ENCODE assay signal across 9 cellular contexts in the genomic region with DNA sequence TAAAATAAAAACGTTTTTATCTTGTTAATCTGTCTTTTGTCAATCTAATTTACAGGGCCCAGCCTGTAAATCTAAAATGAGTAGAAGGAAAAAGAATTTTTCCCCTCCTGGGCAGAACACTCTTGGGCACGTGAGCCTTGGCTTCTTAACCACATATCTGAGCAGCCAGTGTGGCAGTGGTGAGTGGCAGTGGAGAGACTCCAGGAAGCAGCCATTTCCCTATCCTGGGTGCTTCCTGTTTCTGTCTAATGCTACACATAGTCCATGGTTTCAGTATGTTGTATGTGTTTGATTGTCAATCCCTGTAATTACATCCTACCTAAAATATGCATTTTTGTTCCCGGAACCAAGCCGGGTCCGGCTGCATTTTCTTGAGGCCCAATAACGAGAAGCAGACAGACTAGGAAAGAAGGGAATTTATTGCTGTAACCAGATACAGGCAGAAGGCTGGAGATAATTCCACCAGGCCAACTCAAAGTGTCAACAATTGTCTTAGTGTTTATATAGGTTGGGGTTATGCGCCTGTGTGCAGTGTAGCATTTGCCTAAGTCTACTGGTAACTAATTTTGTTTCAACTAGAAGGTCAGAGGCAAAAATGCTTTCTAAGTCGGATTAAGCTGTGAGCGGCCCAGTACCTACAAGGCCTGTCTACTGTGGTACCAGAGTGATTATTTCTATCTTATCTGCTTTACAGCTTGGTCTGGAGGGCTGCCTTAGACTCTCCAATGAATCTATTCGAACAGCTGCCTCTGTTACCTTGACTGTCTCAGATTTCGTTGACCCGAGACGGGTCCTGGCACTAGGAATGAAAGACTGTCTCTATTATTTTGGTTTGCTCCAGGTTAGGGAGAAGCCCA.
A peak's percentile ranks its signal among the peaks of the same experiment; 100 is the strongest.
DNase-seq lines count a peak whose midpoint lies in the region; ATAC-seq and TF ChIP-seq lines count a peak whose summit lies in the region.
"Had no signal": no experiment of that assay in that cellular context is flagged by ENCODE, and none has a peak within 500 bp of the region (broad histone marks: within the 10 kb centered on the region; RNA-seq: fewer than 3 reads in every experiment).

No MANE protein-coding gene starts in this region.

- no peak overlapping the region for H3K4me3 ChIP-seq in CD4-positive, alpha-beta memory T cell (ENCODE audit: low read length in 2 of 2)
- H3K4me3 ChIP-seq in HEK293 (ENCODE audit: low read depth, low read length) (no peak overlapping the region), mesodermal cell (ENCODE audit: extremely low read depth, insufficient read depth, low read length, poor library complexity, severe bottlenecking) (no peak overlapping the region)

- DNase-seq in CD4-positive, alpha-beta memory T cell, result no peak
- no peak for DNase-seq in activated CD4-positive, alpha-beta memory T cell treated with anti-CD3 and anti-CD28 coated beads for 36 hours
- no peak for DNase-seq in NCI-H1694 treated with DMSO at 0.1 percent for 48 hours (lab: John Stamatoyannopoulos, UW)
- DNase-seq: NCI-H774; stimulated activated CD8-positive, alpha-beta memory T cell treated with anti-CD3 and anti-CD28 coated beads, Interleukin-4, amount 100 ng/mL, for 48 hours had no signal

- H3K27me3 ChIP-seq in CD4-positive, alpha-beta memory T cell (ENCODE audit: insufficient read depth, low read length), result no peaks in the 10 kb centered on the region

- peaks cover 31 to 66% (median 47%) of the 10 kb centered on the region in 4 donors for H3K4me1 Mint-ChIP-seq in CD4-positive, alpha-beta memory T cell
- peaks cover 27% of the 10 kb centered on the region for H3K4me1 Mint-ChIP-seq in activated CD4-positive, alpha-beta memory T cell treated with anti-CD3 and anti-CD28 coated beads for 36 hours (ENCODE audit: low read depth)

- H3K4me3 Mint-ChIP-seq in CD4-positive, alpha-beta memory T cell, result peak overlapping the region in 3 of 8 donors; percentile 21 to 51 (median 44)
- no peak overlapping the region for H3K4me3 Mint-ChIP-seq in activated CD4-positive, alpha-beta memory T cell treated with anti-CD3 and anti-CD28 coated beads for 36 hours

- no peaks in the 10 kb centered on the region for H3K9me3 ChIP-seq in CD4-positive, alpha-beta memory T cell (ENCODE audit: control insufficient read depth in 1 of 2, low read length in 2 of 2)
- H3K9me3 ChIP-seq in HEK293 (ENCODE audit: control insufficient read depth, insufficient read depth, low read depth, low read length) (no peaks in the 10 kb centered on the region), mesodermal cell (ENCODE audit: control insufficient read depth, low read length) (peaks cover 24% of the 10 kb centered on the region)

- intact Hi-C loops in CD4-positive, alpha-beta memory T cell (cut with micrococcal nuclease), result loop anchor here (5.0 kb wide), 2 partner anchors 44 to 81 kb away; partner anchors contain the start of gene RESF1
- intact Hi-C loops in activated CD4-positive, alpha-beta memory T cell treated with anti-CD3 and anti-CD28 coated beads for 36 hours (cut with micrococcal nuclease), result no loop called here

- CTCF ChIA-PET in CD4-positive, alpha-beta memory T cell (lab: Charles Lee; ENCODE audit: partially characterized antibody), result interaction anchor here (1.1 to 1.4 kb wide), 2 partner anchors 13 to 56 kb away, joined by 3 to 4 read pairs; no protein-coding TSS in a partner anchor
- CTCF ChIA-PET in HEK293 (lab: Yijun Ruan, JAX), result no interaction called here
- CTCF ChIA-PET in activated CD4-positive, alpha-beta memory T cell treated with anti-CD3 and anti-CD28 coated beads for 36 hours (lab: Charles Lee), result interaction anchor here (0.6 kb wide), 1 partner anchor 203 kb away, joined by 3 read pairs; no protein-coding TSS in a partner anchor

- H3K27ac ChIP-seq in CD4-positive, alpha-beta memory T cell (ENCODE audit: low read depth, low read length), result no peak overlapping the region
- H3K27ac ChIP-seq in HEK293 (ENCODE audit: extremely low read depth, low read depth, low read length) (no peak overlapping the region), mesodermal cell (ENCODE audit: low read depth, low read length, severe bottlenecking) (peak overlapping the region; percentile 53)

- peaks cover 0 to 23% (median 5%) of the 10 kb centered on the region in 8 donors for H3K9me3 Mint-ChIP-seq in CD4-positive, alpha-beta memory T cell
- H3K9me3 Mint-ChIP-seq in activated CD4-positive, alpha-beta memory T cell treated with anti-CD3 and anti-CD28 coated beads for 36 hours, result peaks cover 8% of the 10 kb centered on the region

- peak overlapping the region; percentile 71 to 87 (median 80) for H3K27ac Mint-ChIP-seq in CD4-positive, alpha-beta memory T cell
- peak overlapping the region; percentile 72 for H3K27ac Mint-ChIP-seq in activated CD4-positive, alpha-beta memory T cell treated with anti-CD3 and anti-CD28 coated beads for 36 hours

- H3K4me1 ChIP-seq in CD4-positive, alpha-beta memory T cell (ENCODE audit: insufficient read depth, low read length), result peaks cover 33% of the 10 kb centered on the region
- H3K4me1 ChIP-seq in HEK293 (ENCODE audit: control insufficient read depth, insufficient read depth, low read length) (peaks cover 3% of the 10 kb centered on the region), mesodermal cell (ENCODE audit: control insufficient read depth, insufficient read depth, low read length, poor library complexity, severe bottlenecking) (peaks cover 13% of the 10 kb centered on the region)

- TF ChIP-seq CTCF in HEK293 (tag by site-specific recombination; IDR thresholded peaks at IDR 0.05), result no peak

- no peaks in the 10 kb centered on the region for H3K27me3 Mint-ChIP-seq in CD4-positive, alpha-beta memory T cell
- H3K27me3 Mint-ChIP-seq in activated CD4-positive, alpha-beta memory T cell treated with anti-CD3 and anti-CD28 coated beads for 36 hours, result no peaks in the 10 kb centered on the region

- peaks cover 8% of the 10 kb centered on the region in 2 donors for H3K36me3 Mint-ChIP-seq in CD4-positive, alpha-beta memory T cell
- H3K36me3 Mint-ChIP-seq in activated CD4-positive, alpha-beta memory T cell treated with anti-CD3 and anti-CD28 coated beads for 36 hours, result peaks cover 8% of the 10 kb centered on the region

- POLR2A ChIA-PET in CD4-positive, alpha-beta memory T cell (lab: Charles Lee; ENCODE audit: partially characterized antibody), result interaction anchor here (0.6 to 6.1 kb wide), 8 partner anchors 9 to 82 kb away, joined by 3 to 44 read pairs (median 5); partner anchors contain the start of gene RESF1
- POLR2A ChIA-PET in HEK293 (lab: Yijun Ruan, JAX), result no interaction called here
- POLR2A ChIA-PET in activated CD4-positive, alpha-beta memory T cell treated with anti-CD3 and anti-CD28 coated beads for 36 hours (lab: Charles Lee), result no interaction called here

- ATAC-seq in GM21526 (IDR thresholded peaks at IDR 0.05; ENCODE audit: low FRiP score, unreplicated experiment) (no peak), GM19452 (IDR thresholded peaks at IDR 0.05; ENCODE audit: unreplicated experiment) (no peak)

- 89 to 92% methylated on average over 4 to 5 of the region's 13 CpGs for WGBS in mesodermal cell (ENCODE audit: insufficient coverage in 2 of 2), 2 experiments

- H3K36me3 ChIP-seq in CD4-positive, alpha-beta memory T cell (ENCODE audit: insufficient read depth, low read length), result no peaks in the 10 kb centered on the region
- H3K36me3 ChIP-seq in HEK293 (ENCODE audit: control insufficient read depth in 2 of 2, insufficient read depth in 1 of 2, low read length in 2 of 2), result no peaks in the 10 kb centered on the region
- H3K36me3 ChIP-seq in mesodermal cell (ENCODE audit: control insufficient read depth, insufficient read depth, low read length), result no peaks in the 10 kb centered on the region

TF ChIP-seq in HEK293, 187 proteins besides CTCF, POLR2A, EP300 and RAD21 (continues in another document):
- TF ChIP-seq, protein P1, sequence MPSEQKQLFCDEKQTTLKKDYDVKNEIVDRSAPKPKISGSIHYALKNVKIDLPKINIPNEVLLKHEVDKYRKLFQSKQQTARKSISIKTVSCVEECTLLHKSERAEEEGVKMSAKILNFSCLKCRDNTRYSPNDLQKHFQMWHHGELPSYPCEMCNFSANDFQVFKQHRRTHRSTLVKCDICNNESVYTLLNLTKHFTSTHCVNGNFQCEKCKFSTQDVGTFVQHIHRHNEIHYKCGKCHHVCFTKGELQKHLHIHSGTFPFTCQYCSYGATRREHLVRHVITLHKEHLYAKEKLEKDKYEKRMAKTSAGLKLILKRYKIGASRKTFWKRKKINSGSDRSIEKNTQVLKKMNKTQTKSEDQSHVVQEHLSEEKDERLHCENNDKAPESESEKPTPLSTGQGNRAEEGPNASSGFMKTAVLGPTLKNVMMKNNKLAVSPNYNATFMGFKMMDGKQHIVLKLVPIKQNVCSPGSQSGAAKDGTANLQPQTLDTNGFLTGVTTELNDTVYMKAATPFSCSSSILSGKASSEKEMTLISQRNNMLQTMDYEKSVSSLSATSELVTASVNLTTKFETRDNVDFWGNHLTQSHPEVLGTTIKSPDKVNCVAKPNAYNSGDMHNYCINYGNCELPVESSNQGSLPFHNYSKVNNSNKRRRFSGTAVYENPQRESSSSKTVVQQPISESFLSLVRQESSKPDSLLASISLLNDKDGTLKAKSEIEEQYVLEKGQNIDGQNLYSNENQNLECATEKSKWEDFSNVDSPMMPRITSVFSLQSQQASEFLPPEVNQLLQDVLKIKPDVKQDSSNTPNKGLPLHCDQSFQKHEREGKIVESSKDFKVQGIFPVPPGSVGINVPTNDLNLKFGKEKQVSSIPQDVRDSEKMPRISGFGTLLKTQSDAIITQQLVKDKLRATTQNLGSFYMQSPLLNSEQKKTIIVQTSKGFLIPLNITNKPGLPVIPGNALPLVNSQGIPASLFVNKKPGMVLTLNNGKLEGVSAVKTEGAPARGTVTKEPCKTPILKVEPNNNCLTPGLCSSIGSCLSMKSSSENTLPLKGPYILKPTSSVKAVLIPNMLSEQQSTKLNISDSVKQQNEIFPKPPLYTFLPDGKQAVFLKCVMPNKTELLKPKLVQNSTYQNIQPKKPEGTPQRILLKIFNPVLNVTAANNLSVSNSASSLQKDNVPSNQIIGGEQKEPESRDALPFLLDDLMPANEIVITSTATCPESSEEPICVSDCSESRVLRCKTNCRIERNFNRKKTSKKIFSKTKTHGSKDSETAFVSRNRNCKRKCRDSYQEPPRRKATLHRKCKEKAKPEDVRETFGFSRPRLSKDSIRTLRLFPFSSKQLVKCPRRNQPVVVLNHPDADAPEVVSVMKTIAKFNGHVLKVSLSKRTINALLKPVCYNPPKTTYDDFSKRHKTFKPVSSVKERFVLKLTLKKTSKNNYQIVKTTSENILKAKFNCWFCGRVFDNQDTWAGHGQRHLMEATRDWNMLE (tag by site-specific recombination; conservative IDR thresholded peaks at IDR 0.05; ENCODE audit: low read depth), result 0 out of 2 replicates have a peak, but pooled peaks have one; percentile 37
